1 cellular context compared by ENCODE assay signal in genomic region chr3:88219138-88219792, GRCh38.
TF ChIP-seq lines count a peak whose summit lies in the region.

No MANE protein-coding gene starts in this region.

TF ChIP-seq in H1, 55 proteins besides CTCF, POLR2A, EP300 and RAD21 (continued from another document):
- TF ChIP-seq CHD7 (IDR thresholded peaks at IDR 0.05; ENCODE audit: insufficient replicate concordance, low read length) (no peak), GABPA (IDR thresholded peaks at IDR 0.05; ENCODE audit: borderline replicate concordance, insufficient read depth, low read length) (no peak), HDAC2 (IDR thresholded peaks at IDR 0.05; ENCODE audit: borderline replicate concordance in 1 of 2, low read depth in 2 of 2, low read length in 2 of 2) (no peak)
